In the genomic region with DNA sequence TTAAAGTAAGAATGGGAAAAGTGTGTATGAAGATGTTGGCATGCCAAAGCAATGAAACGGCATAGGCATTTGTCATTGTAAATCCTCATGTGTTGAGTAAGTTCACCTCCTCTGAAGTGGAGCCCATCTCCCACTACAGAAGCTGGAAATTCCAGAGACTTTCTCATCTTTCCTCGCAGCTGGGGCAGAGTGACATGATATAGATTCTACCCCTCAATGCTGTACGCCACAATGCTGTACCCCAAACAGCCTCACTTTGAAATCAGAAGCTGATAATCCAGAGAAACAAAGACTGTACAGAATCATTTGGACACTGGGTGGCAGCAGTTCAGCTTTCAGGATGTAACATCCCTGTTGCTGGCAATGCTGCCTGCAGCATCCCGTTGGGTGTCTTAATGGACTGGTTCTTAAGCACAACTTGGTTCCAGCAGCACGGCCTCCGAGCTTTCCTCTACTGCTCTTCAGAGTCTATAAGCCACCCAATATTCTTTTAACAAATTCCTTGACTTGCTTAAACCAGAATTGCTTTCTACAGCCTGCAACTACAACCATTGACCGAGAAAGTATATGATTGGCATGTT, we compare ENCODE assay signal across 8 cellular contexts. TPM values are rescaled to one million over a fixed set of nuclear protein-coding genes. Genes with fewer than 3 reads are reported as not detected.
A peak's percentile ranks its signal among the peaks of the same experiment; 100 is the strongest.
DNase-seq lines count a peak whose midpoint lies in the region; ATAC-seq and TF ChIP-seq lines count a peak whose summit lies in the region.

No MANE protein-coding gene starts in this region.

- H2AFZ ChIP-seq in hepatocyte: no peak overlapping the region

- H3K27ac Mint-ChIP-seq in T-helper 17 cell: no peak overlapping the region

- intact Hi-C loops in ascending aorta (cut with DNase I) (loop anchor here (2.0 kb wide), 1 partner anchor 58 kb away; no protein-coding TSS in a partner anchor), spleen (cut with DNase I; ENCODE audit: low total_unique reads) (loop anchor here (2.0 kb wide), 1 partner anchor 58 kb away; no protein-coding TSS in a partner anchor)

- H3K36me3 ChIP-seq in ascending aorta: no peaks in the 10 kb centered on the region
- no peaks in the 10 kb centered on the region for H3K36me3 ChIP-seq in hepatocyte (replicated peaks; ENCODE audit: insufficient read depth, low read depth)
- no peaks in the 10 kb centered on the region for H3K36me3 ChIP-seq in spleen

- ATAC-seq in HG02763 (IDR thresholded peaks at IDR 0.05; ENCODE audit: unreplicated experiment) (peak; percentile 60), T-helper 17 cell (peak; percentile 91)

- DNase-seq in NOMO-1 (lab: John Stamatoyannopoulos, UW; ENCODE audit: unreplicated experiment in 2 of 2) (peak; percentile 9 to 32), NOMO-1 treated with dmso at 0.1 percent for 144 hours (lab: John Stamatoyannopoulos, UW; ENCODE audit: unreplicated experiment) (no peak), NCI-H146 (lab: John Stamatoyannopoulos, UW) (peak; percentile 78), T-helper 17 cell (peak; percentile 16 to 52 (median 24)), ascending aorta (ENCODE audit: low spot score in 2 of 2) (peak in 1 of 2 donors; percentile 68), hepatocyte (ENCODE audit: low spot score) (peak; percentile 75), spleen (peak; percentile 77)

- H3K27me3 ChIP-seq in ascending aorta (no peaks in the 10 kb centered on the region), hepatocyte (no peaks in the 10 kb centered on the region), spleen (replicated peaks in 1 of 7) (peaks cover 0 to 5% (median 0%) of the 10 kb centered on the region in 7 donors)

- H3K4me3 ChIP-seq in ascending aorta: no peak overlapping the region
- H3K4me3 ChIP-seq in hepatocyte: no peak overlapping the region
- no peak overlapping the region for H3K4me3 ChIP-seq in spleen

- no peak overlapping the region for H3K4me3 Mint-ChIP-seq in T-helper 17 cell

- peaks cover 9% of the 10 kb centered on the region for H3K4me1 Mint-ChIP-seq in T-helper 17 cell

- no peaks in the 10 kb centered on the region for H3K9me2 ChIP-seq in hepatocyte (replicated peaks; ENCODE audit: insufficient read depth)

- no peaks in the 10 kb centered on the region for H3K36me3 Mint-ChIP-seq in T-helper 17 cell (ENCODE audit: low read depth)

- H3K79me2 ChIP-seq in hepatocyte: no peaks in the 10 kb centered on the region

- WGBS in hepatocyte (ENCODE audit: low lambda C conversion rate, missing lambda C conversion rate): 45% methylated on average over 7 of the region's 7 CpGs
- 31 to 41% (median 32%) methylated on average over 7 of the region's 7 CpGs for WGBS in spleen, 5 donors

- no peak for TF ChIP-seq POLR2A in spleen (IDR thresholded peaks at IDR 0.05)

- H3K27ac ChIP-seq in ascending aorta (no peak overlapping the region), hepatocyte (no peak overlapping the region), spleen (no peak overlapping the region)

- H3K4me1 ChIP-seq in ascending aorta (no peaks in the 10 kb centered on the region), hepatocyte (ENCODE audit: insufficient read depth) (no peaks in the 10 kb centered on the region), spleen (peaks cover 0 to 10% (median 8%) of the 10 kb centered on the region in 6 donors)

- H3K9me3 ChIP-seq in T-helper 17 cell (ENCODE audit: control insufficient read depth, low read length, poor library complexity, severe bottlenecking) (no peaks in the 10 kb centered on the region), ascending aorta (no peaks in the 10 kb centered on the region), hepatocyte (ENCODE audit: low read depth) (no peaks in the 10 kb centered on the region), spleen (no peaks in the 10 kb centered on the region)

- no peak overlapping the region for H3K4me2 ChIP-seq in hepatocyte

- peaks cover 22% of the 10 kb centered on the region for H3K27me3 Mint-ChIP-seq in T-helper 17 cell

- H4K20me1 ChIP-seq in hepatocyte (ENCODE audit: insufficient read depth, poor library complexity, severe bottlenecking): no peaks in the 10 kb centered on the region

- peak; percentile 27 to 53 (median 33) for TF ChIP-seq CTCF in ascending aorta (IDR thresholded peaks at IDR 0.05)
- TF ChIP-seq CTCF in hepatocyte (IDR thresholded peaks at IDR 0.05; ENCODE audit: poor library complexity): peak; percentile 80
- peak; percentile 27 to 68 (median 61) for TF ChIP-seq CTCF in spleen (IDR thresholded peaks at IDR 0.05 in 8 of 11, conservative IDR thresholded peaks at IDR 0.05 in 3 of 11)

RNA-seq across cellular contexts. Expression of gene ZC3HAV1L, which starts 18.8 kb away (rescaled TPM):
- total RNA-seq in T-helper 17 cell (1 to 10 TPM; 2.2 to 6.9 TPM), ascending aorta (29.1 TPM), hepatocyte (29.0 and 29.9 TPM in 2 replicates), spleen (10 to 100 TPM; 11.1 to 27.7 (median 12.9) TPM)
- polyA plus RNA-seq in hepatocyte (10.3 and 11.6 TPM in 2 replicates), spleen (under 1 TPM; 0.08 to 0.93 (median 0.15) TPM)

RNA-seq across cellular contexts. Expression of gene KIAA1549, which starts 35.8 kb away (rescaled TPM):
- total RNA-seq in T-helper 17 cell (under 1 TPM in 1 of 2 donors, not detected in 1; 0.21 TPM), ascending aorta (0.11 TPM), hepatocyte (5.7 and 7.3 TPM in 2 replicates), spleen (1 to 10 TPM in 4 of 7 donors, under 1 TPM in 3; 0.67 to 1.8 (median 1.0) TPM)
- polyA plus RNA-seq in hepatocyte (2.8 and 3.4 TPM in 2 replicates), spleen (under 1 TPM; 0.03 to 0.10 (median 0.09) TPM)
